Comparison of ENCODE assay signal across 1 cellular context in genomic region chr17:68057531-68057952, GRCh38.
TF ChIP-seq lines count a peak whose summit lies in the region.

No MANE protein-coding gene starts in this region.

TF ChIP-seq in K562, 482 proteins besides CTCF, POLR2A, EP300 and RAD21 (continued from another document):
- TF ChIP-seq ARID3A (IDR thresholded peaks at IDR 0.05; ENCODE audit: borderline replicate concordance, low read depth, low read length), result peak; percentile 90; the same call in 1 of the 2 replicates
- no peak for TF ChIP-seq BRD4 (IDR thresholded peaks at IDR 0.05)
- no peak for TF ChIP-seq MTF1 (CRISPR knock-in tag; IDR thresholded peaks at IDR 0.05; ENCODE audit: borderline replicate concordance)
- TF ChIP-seq DEAF1 (CRISPR knock-in tag; IDR thresholded peaks at IDR 0.05), result peak; percentile 20; the same call in 1 of the 2 replicates
- TF ChIP-seq ZNF41 (CRISPR knock-in tag; conservative IDR thresholded peaks at IDR 0.05), result no peak
- TF ChIP-seq YBX1 (IDR thresholded peaks at IDR 0.05), result no peak
